Comparison of ENCODE assay signal across 8 cellular contexts in genomic region chr19:10334340-10335148, GRCh38. TPM values are rescaled to one million over a fixed set of nuclear protein-coding genes. Genes with fewer than 3 reads are reported as not detected.
DNase-seq lines count a peak whose midpoint lies in the region; ATAC-seq and TF ChIP-seq lines count a peak whose summit lies in the region.

No MANE protein-coding gene starts in this region.

- no peak for TF ChIP-seq CTCF in WTC11 (IDR thresholded peaks at IDR 0.05)
- TF ChIP-seq CTCF in endodermal cell (conservative IDR thresholded peaks at IDR 0.05) = peak; percentile 46
- no peak for TF ChIP-seq CTCF in lung (IDR thresholded peaks at IDR 0.05; ENCODE audit: control extremely low read depth, extremely low read depth)

- DNase-seq in GM04503 (ENCODE audit: low read depth) (peak; percentile 73), NCI-H2029 treated with DMSO at 0.1 percent for 48 hours (lab: John Stamatoyannopoulos, UW) (peak; percentile 37), WTC11 (ENCODE audit: low spot score) (peak; percentile 95), endodermal cell (peak; percentile 99), lung (ENCODE audit: low spot score) (peak; percentile 96)
- peak; percentile 46 to 73 for DNase-seq in stimulated activated CD4-positive, alpha-beta T cell treated with anti-CD3 and anti-CD28 coated beads, Interleukin-4, amount 100 ng/mL, for 48 hours (ENCODE audit: low read depth in 2 of 2)

- H3K9me3 Mint-ChIP-seq in WTC11 (no peaks in the 10 kb centered on the region), endodermal cell (no peaks in the 10 kb centered on the region)

- H3K36me3 ChIP-seq in endodermal cell (ENCODE audit: control insufficient read depth, insufficient read depth, low read length) (peaks cover 11% of the 10 kb centered on the region), lung (ENCODE audit: control insufficient read depth in 2 of 2, insufficient read depth in 2 of 2, low read length in 2 of 2) (peaks cover 0 to 6% of the 10 kb centered on the region in 2 donors)

- no peak overlapping the region for H3K27ac Mint-ChIP-seq in WTC11
- H3K27ac Mint-ChIP-seq in endodermal cell = peak overlapping the region; percentile 74

- H3K27ac ChIP-seq in endodermal cell (ENCODE audit: low read depth, low read length) = no peak overlapping the region
- H3K27ac ChIP-seq in lung (ENCODE audit: low read depth in 1 of 2, low read length in 1 of 2) = peak overlapping the region; percentile 75 to 89

- CTCF ChIA-PET in WTC11 (lab: Charles Lee) = interaction anchor here (0.6 to 5.1 kb wide), 16 partner anchors 8 to 365 kb away, joined by 3 to 55 read pairs (median 6); partner anchors contain the start of genes FDX2, ICAM1, ICAM5 and TYK2

- TF ChIP-seq POLR2A in GM18505 (IDR thresholded peaks at IDR 0.05; ENCODE audit: borderline replicate concordance, extremely low read depth, insufficient read depth, insufficient read length) = no peak

- H3K36me3 Mint-ChIP-seq in WTC11 (peaks cover 10% of the 10 kb centered on the region), endodermal cell (ENCODE audit: low read depth) (peaks cover 10% of the 10 kb centered on the region)

- H3K27me3 ChIP-seq in endodermal cell (ENCODE audit: control insufficient read depth, insufficient read depth, low read length, poor library complexity, severe bottlenecking) (no peaks in the 10 kb centered on the region), lung (ENCODE audit: control insufficient read depth, insufficient read depth) (no peaks in the 10 kb centered on the region)

- H3K9ac ChIP-seq in endodermal cell (ENCODE audit: extremely low read depth, low read length, poor library complexity, severe bottlenecking) = peak overlapping the region; percentile 35

- peak; percentile 61 for ATAC-seq in WTC11
- ATAC-seq in lung (ENCODE audit: insufficient read depth, low FRiP score) = peak; percentile 79
- no peak for ATAC-seq in HG02763 (IDR thresholded peaks at IDR 0.05; ENCODE audit: unreplicated experiment)
- ATAC-seq in GM18505 (IDR thresholded peaks at IDR 0.05; ENCODE audit: unreplicated experiment) = no peak

- H3K27me3 Mint-ChIP-seq in WTC11 (ENCODE audit: low read depth) = peaks cover 10% of the 10 kb centered on the region
- no peaks in the 10 kb centered on the region for H3K27me3 Mint-ChIP-seq in endodermal cell (ENCODE audit: insufficient read depth)

- H3K9me3 ChIP-seq in endodermal cell (ENCODE audit: control insufficient read depth, low read length) (no peaks in the 10 kb centered on the region), lung (ENCODE audit: control insufficient read depth in 2 of 2, insufficient read depth in 1 of 2, low read length in 1 of 2) (no peaks in the 10 kb centered on the region)

- H3K4me3 ChIP-seq in endodermal cell (ENCODE audit: low read length) (peak overlapping the region; percentile 95), lung (peak overlapping the region; percentile 47)

- H3K4me1 ChIP-seq in endodermal cell (ENCODE audit: control insufficient read depth, insufficient read depth, low read length) = peaks cover 3% of the 10 kb centered on the region
- H3K4me1 ChIP-seq in lung (ENCODE audit: control insufficient read depth in 2 of 2, insufficient read depth in 2 of 2, low read length in 2 of 2) = peaks cover 5 to 12% of the 10 kb centered on the region in 2 donors

- H3K4me1 Mint-ChIP-seq in WTC11 (peaks cover 28% of the 10 kb centered on the region), endodermal cell (peaks cover 12% of the 10 kb centered on the region)

- POLR2A ChIA-PET in WTC11 (lab: Charles Lee) = interaction anchor here (0.6 to 1.9 kb wide), 11 partner anchors 9 to 84 kb away, joined by 3 to 18 read pairs (median 4); partner anchors contain the start of genes ICAM1, ICAM5 and TYK2

- 6% methylated on average over 27 to 51 of the region's 51 CpGs for WGBS in endodermal cell (ENCODE audit: insufficient coverage in 1 of 2, insufficient read length in 1 of 2), 2 experiments
- 28 to 54% methylated on average over 50 to 51 of the region's 51 CpGs for WGBS in lung, 2 donors

- H3K4me3 Mint-ChIP-seq in WTC11 = peak overlapping the region; percentile 93
- peak overlapping the region; percentile 94 for H3K4me3 Mint-ChIP-seq in endodermal cell

TF ChIP-seq in WTC11, 78 proteins besides CTCF, POLR2A, EP300 and RAD21:
- TF ChIP-seq ZNF219 (CRISPR knock-in tag; IDR thresholded peaks at IDR 0.05; ENCODE audit: borderline replicate concordance) (no peak), SP1 (CRISPR knock-in tag; conservative IDR thresholded peaks at IDR 0.05) (peak; percentile 80), GABPB1 (CRISPR knock-in tag; IDR thresholded peaks at IDR 0.05) (0 out of 2 replicates have a peak, but pooled peaks have one; percentile 2)

RNA-seq across cellular contexts. Expression of gene RAVER1, which starts 1.2 kb away (rescaled TPM):
- total RNA-seq in WTC11 (2021) = 85.8 to 87.4 TPM (median 86.9 TPM) in 3 replicates
- total RNA-seq in endodermal cell = 10 to 100 TPM; 53.1 to 64.7 TPM
- polyA plus RNA-seq in endodermal cell (2013, experiment 1 of 2) = 39.1 TPM
- polyA plus RNA-seq in endodermal cell (2013, experiment 2 of 2) = 34.4 TPM
- total RNA-seq in lung = 10 to 100 TPM; 21.1 to 46.1 TPM
- polyA plus RNA-seq in lung = 10 to 100 TPM; 10.5 to 17.7 TPM

RNA-seq across cellular contexts. Expression of gene ICAM3, which starts 4.9 kb away (rescaled TPM):
- total RNA-seq in WTC11 (2021) = 18.7 to 21.3 TPM (median 21.3 TPM) in 3 replicates
- total RNA-seq in endodermal cell = 10 to 100 TPM in 1 of 2 donors, 1 to 10 TPM in 1; 2.7 to 13.7 TPM
- 4.0 TPM for polyA plus RNA-seq in endodermal cell (2013, experiment 1 of 2)
- polyA plus RNA-seq in endodermal cell (2013, experiment 2 of 2) = 3.4 TPM
- 10 to 100 TPM; 12.1 to 25.5 TPM for total RNA-seq in lung
- 10 to 100 TPM in 1 of 2 donors, 1 to 10 TPM in 1; 8.1 to 56.1 TPM for polyA plus RNA-seq in lung

RNA-seq across cellular contexts. Expression of gene FDX2, which starts 18.7 kb away (rescaled TPM):
- 26.2 to 27.0 TPM (median 26.6 TPM) in 3 replicates for total RNA-seq in WTC11 (2021)
- 10 to 100 TPM; 23.2 to 25.9 TPM for total RNA-seq in endodermal cell
- 15.9 TPM for polyA plus RNA-seq in endodermal cell (2013, experiment 1 of 2)
- 14.1 TPM for polyA plus RNA-seq in endodermal cell (2013, experiment 2 of 2)
- 10 to 100 TPM in 1 of 2 donors, 1 to 10 TPM in 1; 9.6 to 20.9 TPM for total RNA-seq in lung
- polyA plus RNA-seq in lung = 10 to 100 TPM; 21.4 to 38.4 TPM

RNA-seq across cellular contexts. Expression of gene ZGLP1, which starts 24.9 kb away (rescaled TPM):
- total RNA-seq in WTC11 (2021) (5.9 to 8.9 TPM (median 7.7 TPM) in 3 replicates), endodermal cell (1 to 10 TPM; 4.5 to 7.8 TPM), lung (1 to 10 TPM; 3.7 to 5.1 TPM)
- polyA plus RNA-seq in endodermal cell (2013, experiment 1 of 2) = 4.2 TPM
- 2.3 TPM for polyA plus RNA-seq in endodermal cell (2013, experiment 2 of 2)
- 1 to 10 TPM; 3.0 to 6.7 TPM for polyA plus RNA-seq in lung

RNA-seq across cellular contexts. Expression of gene ICAM5, which starts 44.8 kb away (rescaled TPM):
- total RNA-seq in WTC11 (2021) (7.3 to 8.1 TPM (median 8.0 TPM) in 3 replicates), endodermal cell (under 1 TPM; 0.18 to 0.37 TPM), lung (10 to 100 TPM; 22.2 to 32.1 TPM)
- polyA plus RNA-seq in endodermal cell (2013, experiment 1 of 2) = 1.2 TPM
- polyA plus RNA-seq in endodermal cell (2013, experiment 2 of 2) = 0.62 TPM
- 10 to 100 TPM in 1 of 2 donors, 1 to 10 TPM in 1; 4.1 to 15.0 TPM for polyA plus RNA-seq in lung

Comparison
In these comparisons a context has a peak if more than half of its experiments do, and no peak if none do; other contexts are left out.
1. DNase-seq: peak in every context shown above with its lines; median percentile 99 in endodermal cell; 96 in lung; 95 in WTC11; 73 in GM04503; 60 in stimulated activated CD4-positive, alpha-beta T cell treated with anti-CD3 and anti-CD28 coated beads, Interleukin-4, amount 100 ng/mL, for 48 hours; 37 in NCI-H2029 treated with DMSO at 0.1 percent for 48 hours.
2. ATAC-seq: peak in WTC11 (single experiment) and lung (single experiment); none in HG02763 (single experiment) and GM18505 (single experiment).